In the genomic region with DNA sequence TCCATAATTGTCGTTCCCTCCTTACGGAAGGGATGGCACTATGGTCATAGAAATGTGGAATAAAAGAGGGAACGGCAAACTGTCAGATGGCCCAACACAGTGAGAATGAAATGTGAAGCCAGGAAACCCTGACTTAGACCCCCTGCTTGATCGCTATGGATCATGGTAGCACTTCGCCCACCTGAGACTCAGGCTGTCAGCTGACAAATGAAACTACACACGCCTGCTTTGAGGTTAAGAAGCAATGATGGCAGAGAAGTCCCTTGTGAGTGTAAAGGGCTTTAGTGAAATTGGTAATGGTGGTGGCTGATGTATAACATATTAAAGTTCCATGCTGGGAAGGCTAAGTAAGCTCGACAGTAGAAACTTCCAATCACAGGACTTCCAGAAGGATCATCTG, we compare ENCODE assay signal across 10 cellular contexts.
A peak's percentile ranks its signal among the peaks of the same experiment; 100 is the strongest.
DNase-seq lines count a peak whose midpoint lies in the region; ATAC-seq and TF ChIP-seq lines count a peak whose summit lies in the region.
"Had no signal": no experiment of that assay in that cellular context is flagged by ENCODE, and none has a peak within 500 bp of the region (broad histone marks: within the 10 kb centered on the region; RNA-seq: fewer than 3 reads in every experiment).

No MANE protein-coding gene starts in this region.

- H3K4me1 Mint-ChIP-seq in activated T-helper 1 cell treated with anti-CD3 and anti-CD28 coated beads, Interleukin-12 subunit alpha, Interleukin-12 subunit beta, Interleukin-2, Interleukin-4 antibody, amounts not matched to agents 30 ng/mL and 10 ng/mL and 1 ng/mL, durations not matched to agents 14 hours and 24 hours and 36 hours (ENCODE audit: low read depth) = peaks cover 48% of the 10 kb centered on the region

- no peaks in the 10 kb centered on the region for H3K9me3 Mint-ChIP-seq in activated T-helper 1 cell treated with anti-CD3 and anti-CD28 coated beads, Interleukin-12 subunit alpha, Interleukin-12 subunit beta, Interleukin-2, Interleukin-4 antibody, amounts not matched to agents 30 ng/mL and 10 ng/mL and 1 ng/mL, durations not matched to agents 14 hours and 24 hours and 36 hours

- peak overlapping the region; percentile 50 for H3K27ac Mint-ChIP-seq in activated T-helper 1 cell treated with anti-CD3 and anti-CD28 coated beads, Interleukin-12 subunit alpha, Interleukin-12 subunit beta, Interleukin-2, Interleukin-4 antibody, amounts not matched to agents 30 ng/mL and 10 ng/mL and 1 ng/mL, durations not matched to agents 14 hours and 24 hours and 36 hours

- no peak for DNase-seq in heart left ventricle
- no peak for DNase-seq in Right ventricle myocardium inferior (ENCODE audit: missing footprints)
- DNase-seq in activated T-helper 1 cell treated with anti-CD3 and anti-CD28 coated beads, Interleukin-12 subunit alpha, Interleukin-12 subunit beta, Interleukin-2, Interleukin-4 antibody, amounts not matched to agents 30 ng/mL and 10 ng/mL and 1 ng/mL, durations not matched to agents 14 hours and 24 hours and 36 hours (ENCODE audit: low spot score) = no peak
- no peak for DNase-seq in tibial artery
- no peak for DNase-seq in NOMO-1 (lab: John Stamatoyannopoulos, UW; ENCODE audit: unreplicated experiment in 2 of 2)
- DNase-seq in superior temporal gyrus (ENCODE audit: extremely low spot score) = no peak
- DNase-seq in activated CD8-positive, alpha-beta memory T cell treated with anti-CD3 and anti-CD28 coated beads, Interleukin-2, amount 50 U/mL, for 48 hours = no peak
- DNase-seq: BE2C had no signal

- no peak for TF ChIP-seq POLR2A in heart left ventricle (IDR thresholded peaks at IDR 0.05)

- no peak for TF ChIP-seq CTCF in heart left ventricle (IDR thresholded peaks at IDR 0.05)
- TF ChIP-seq CTCF in tibial artery (IDR thresholded peaks at IDR 0.05) = no peak

- intact Hi-C loops in heart left ventricle (cut with DNase I) = loop anchor here in 1 of 10 donors (2.0 kb wide), 1 partner anchor 25 kb away; no protein-coding TSS in a partner anchor
- intact Hi-C loops in Right ventricle myocardium inferior (cut with DNase I) = no loop called here
- intact Hi-C loops in activated T-helper 1 cell treated with anti-CD3 and anti-CD28 coated beads, Interleukin-12 subunit alpha, Interleukin-12 subunit beta, Interleukin-2, Interleukin-4 antibody, amounts not matched to agents 30 ng/mL and 10 ng/mL and 1 ng/mL, durations not matched to agents 14 hours and 24 hours and 36 hours (cut with micrococcal nuclease) = loop anchor here (5.0 kb wide), 1 partner anchor 35 kb away; no protein-coding TSS in a partner anchor
- intact Hi-C loops in tibial artery (cut with DNase I; ENCODE audit: low total_unique reads) = no loop called here

- H3K9me3 ChIP-seq in heart left ventricle = peaks cover 0 to 2% (median 0%) of the 10 kb centered on the region in 12 donors
- no peaks in the 10 kb centered on the region for H3K9me3 ChIP-seq in mesodermal cell (ENCODE audit: control insufficient read depth, low read length)
- H3K9me3 ChIP-seq in tibial artery = no peaks in the 10 kb centered on the region
- H3K9me3 ChIP-seq: BE2C, breast epithelium had no signal

- H3K27me3 Mint-ChIP-seq in activated T-helper 1 cell treated with anti-CD3 and anti-CD28 coated beads, Interleukin-12 subunit alpha, Interleukin-12 subunit beta, Interleukin-2, Interleukin-4 antibody, amounts not matched to agents 30 ng/mL and 10 ng/mL and 1 ng/mL, durations not matched to agents 14 hours and 24 hours and 36 hours (ENCODE audit: insufficient read depth) = peaks cover 2% of the 10 kb centered on the region

- no peak for ATAC-seq in heart left ventricle
- ATAC-seq in Right ventricle myocardium inferior = no peak

- H3K4me1 ChIP-seq in heart left ventricle = peaks cover 0 to 50% (median 36%) of the 10 kb centered on the region in 12 donors
- peaks cover 34% of the 10 kb centered on the region for H3K4me1 ChIP-seq in mesodermal cell (ENCODE audit: control insufficient read depth, insufficient read depth, low read length, poor library complexity, severe bottlenecking)
- H3K4me1 ChIP-seq in tibial artery = peaks cover 0 to 46% (median 21%) of the 10 kb centered on the region in 4 donors
- H3K4me1 ChIP-seq: BE2C had no signal

- H3K4me3 Mint-ChIP-seq in activated T-helper 1 cell treated with anti-CD3 and anti-CD28 coated beads, Interleukin-12 subunit alpha, Interleukin-12 subunit beta, Interleukin-2, Interleukin-4 antibody, amounts not matched to agents 30 ng/mL and 10 ng/mL and 1 ng/mL, durations not matched to agents 14 hours and 24 hours and 36 hours = no peak overlapping the region

- H3K36me3 ChIP-seq in heart left ventricle (peaks cover 0 to 9% (median 0%) of the 10 kb centered on the region in 9 donors), mesodermal cell (ENCODE audit: control insufficient read depth, insufficient read depth, low read length) (peaks cover 88% of the 10 kb centered on the region), tibial artery (no peaks in the 10 kb centered on the region)
- H3K36me3 ChIP-seq: breast epithelium had no signal

- H3K27ac ChIP-seq in heart left ventricle (peak overlapping the region; percentile 11 to 96 (median 69)), mesodermal cell (ENCODE audit: low read depth, low read length, severe bottlenecking) (peak overlapping the region; percentile 57), tibial artery (peak overlapping the region; percentile 68 to 69)

- 79 to 84% (median 83%) methylated on average over 7 of the region's 7 CpGs for WGBS in heart left ventricle, 4 donors
- 96 to 100% methylated on average over 6 to 7 of the region's 7 CpGs for WGBS in mesodermal cell (ENCODE audit: insufficient coverage in 2 of 2), 2 experiments

- H3K4me3 ChIP-seq in heart left ventricle = no peak overlapping the region
- H3K4me3 ChIP-seq in mesodermal cell (ENCODE audit: extremely low read depth, insufficient read depth, low read length, poor library complexity, severe bottlenecking) = no peak overlapping the region
- no peak overlapping the region for H3K4me3 ChIP-seq in tibial artery
- H3K4me3 ChIP-seq: breast epithelium had no signal

- H3K36me3 Mint-ChIP-seq in activated T-helper 1 cell treated with anti-CD3 and anti-CD28 coated beads, Interleukin-12 subunit alpha, Interleukin-12 subunit beta, Interleukin-2, Interleukin-4 antibody, amounts not matched to agents 30 ng/mL and 10 ng/mL and 1 ng/mL, durations not matched to agents 14 hours and 24 hours and 36 hours (ENCODE audit: low read depth) = peaks cover 32% of the 10 kb centered on the region

- H3K27me3 ChIP-seq in heart left ventricle (no peaks in the 10 kb centered on the region), tibial artery (no peaks in the 10 kb centered on the region)
- H3K27me3 ChIP-seq: BE2C, breast epithelium had no signal
